Comparison of ENCODE assay signal across 29 cellular contexts in the genomic region with DNA sequence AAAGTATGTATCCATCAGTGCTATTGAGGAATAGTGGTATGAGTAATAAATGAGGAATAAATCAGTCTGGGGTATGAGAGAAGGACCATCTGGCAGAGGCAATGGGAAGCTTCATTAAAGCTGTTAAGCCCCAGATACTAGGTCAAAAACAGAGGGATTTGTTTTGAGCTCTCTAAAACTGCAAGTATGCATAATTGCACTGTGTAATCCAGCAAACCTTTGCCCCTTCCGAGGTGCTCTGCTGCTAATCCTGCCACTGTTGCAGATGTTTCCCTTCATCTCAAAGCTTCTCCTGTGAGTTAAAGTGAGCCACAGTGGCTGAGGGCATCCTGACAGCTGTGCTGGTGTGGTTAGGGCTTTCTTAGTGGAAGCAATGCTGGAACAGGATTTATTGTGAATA.
"Had no signal": no experiment of that assay in that cellular context is flagged by ENCODE, and none has a peak within 500 bp of the region (broad histone marks: within the 10 kb centered on the region; RNA-seq: fewer than 3 reads in every experiment).

No MANE protein-coding gene starts in this region.

- H3K4me1 ChIP-seq: adrenal gland, ascending aorta, foreskin keratinocyte, heart left ventricle, parathyroid adenoma, psoas muscle, right atrium auricular region, spleen, tibial nerve had no signal

- H3K27ac Mint-ChIP-seq: activated CD4-positive, alpha-beta T cell treated with anti-CD3 and anti-CD28 coated beads for 36 hours; activated naive CD8-positive, alpha-beta T cell treated with anti-CD3 and anti-CD28 coated beads for 36 hours; immature natural killer cell; mesothelial cell of epicardium; naive B cell had no signal

- H3K27me3 ChIP-seq: adrenal gland, ascending aorta, brain microvascular endothelial cell, foreskin keratinocyte, right atrium auricular region, spleen, tibial nerve had no signal

- FAIRE-seq: kidney had no signal

- H3K9ac ChIP-seq: parathyroid adenoma had no signal

- H3K27ac ChIP-seq: adrenal gland, ascending aorta, brain microvascular endothelial cell, foreskin keratinocyte, heart left ventricle, parathyroid adenoma, psoas muscle, right atrium auricular region, spleen, tibial nerve had no signal

- H3K36me3 Mint-ChIP-seq: activated naive CD8-positive, alpha-beta T cell treated with anti-CD3 and anti-CD28 coated beads for 36 hours; immature natural killer cell; mesothelial cell of epicardium; naive B cell had no signal

- H3K9me3 ChIP-seq: adrenal gland, ascending aorta, heart left ventricle, psoas muscle, right atrium auricular region, spleen, tibial nerve had no signal

- ATAC-seq: activated CD4-positive, alpha-beta T cell treated with anti-CD3 and anti-CD28 coated beads for 36 hours; esophagus mucosa; foreskin keratinocyte; heart left ventricle; left colon; psoas muscle had no signal

- H3K27me3 Mint-ChIP-seq: activated CD4-positive, alpha-beta T cell treated with anti-CD3 and anti-CD28 coated beads for 36 hours; activated naive CD8-positive, alpha-beta T cell treated with anti-CD3 and anti-CD28 coated beads for 36 hours; naive B cell had no signal

- H3K4me3 ChIP-seq: adrenal gland, ascending aorta, heart left ventricle, psoas muscle, right atrium auricular region, spleen, tibial nerve had no signal

- H3K4me1 Mint-ChIP-seq: activated CD4-positive, alpha-beta T cell treated with anti-CD3 and anti-CD28 coated beads for 36 hours; activated naive CD8-positive, alpha-beta T cell treated with anti-CD3 and anti-CD28 coated beads for 36 hours; immature natural killer cell; naive B cell had no signal

- H3K9me3 Mint-ChIP-seq: activated naive CD8-positive, alpha-beta T cell treated with anti-CD3 and anti-CD28 coated beads for 36 hours had no signal

- H3K36me3 ChIP-seq: adrenal gland, ascending aorta, brain microvascular endothelial cell, heart left ventricle, right atrium auricular region, spleen, tibial nerve had no signal

- H3K4me3 Mint-ChIP-seq: activated CD4-positive, alpha-beta T cell treated with anti-CD3 and anti-CD28 coated beads for 36 hours; activated naive CD8-positive, alpha-beta T cell treated with anti-CD3 and anti-CD28 coated beads for 36 hours; immature natural killer cell; mesothelial cell of epicardium; naive B cell had no signal

- DNase-seq: activated CD4-positive, alpha-beta T cell treated with anti-CD3 and anti-CD28 coated beads for 36 hours; activated CD4-positive, alpha-beta T cell treated with anti-CD3 and anti-CD28 coated beads, Interleukin-2, amount 50 U/mL, for 48 hours; activated CD4-positive, CD25-positive, alpha-beta regulatory T cell; activated CD8-positive, alpha-beta memory T cell treated with anti-CD3 and anti-CD28 coated beads for 24 hours; activated effector memory CD4-positive, alpha-beta T cell treated with Interleukin-2 at 50 U/mL for 16 hours; activated naive CD4-positive, alpha-beta T cell treated with Interleukin-2 at 50 U/mL for 16 hours; activated naive CD8-positive, alpha-beta T cell treated with anti-CD3 and anti-CD28 coated beads for 36 hours; adrenal gland; brain microvascular endothelial cell; caudate nucleus; cortex of kidney; foreskin keratinocyte; heart left ventricle; hypothalamus; immature natural killer cell; kidney; left colon; naive B cell; occipital lobe; psoas muscle; spleen; stimulated activated naive CD4-positive, alpha-beta T cell; T-helper 2 cell had no signal
